ENCODE assay signal across 16 cellular contexts in the genomic region with DNA sequence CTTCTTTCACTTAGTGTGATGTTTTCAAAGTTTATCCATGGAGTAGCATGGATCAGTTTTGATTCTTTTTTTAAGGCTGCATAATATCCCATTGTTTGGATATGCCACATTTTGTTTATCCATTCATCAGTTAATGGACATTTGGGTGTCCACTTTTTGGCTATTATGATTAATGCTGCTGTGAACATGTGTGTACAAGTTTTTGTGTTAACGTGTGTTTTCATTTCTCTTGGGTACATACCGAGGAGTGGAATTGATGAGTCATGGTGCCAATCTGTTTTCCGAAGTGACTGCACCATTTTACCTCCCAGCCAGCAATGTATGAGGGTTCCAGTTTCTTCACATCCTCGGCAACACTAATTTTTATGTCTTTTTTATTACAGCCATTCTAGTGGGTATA.
"Had no signal": no experiment of that assay in that cellular context is flagged by ENCODE, and none has a peak within 500 bp of the region (broad histone marks: within the 10 kb centered on the region; RNA-seq: fewer than 3 reads in every experiment).

No MANE protein-coding gene starts in this region.

- H3K27me3 ChIP-seq: ascending aorta, esophagus muscularis mucosa, heart left ventricle, right atrium auricular region, tibial artery, vagina had no signal

- H3K4me3 ChIP-seq: ascending aorta, esophagus muscularis mucosa, heart left ventricle, left lung, right atrium auricular region, smooth muscle cell, tibial artery, vagina had no signal

- H2AFZ ChIP-seq: parathyroid adenoma had no signal

- H3K27ac ChIP-seq: ascending aorta, esophagus muscularis mucosa, heart left ventricle, left lung, parathyroid adenoma, right atrium auricular region, tibial artery, vagina had no signal

- H3K4me1 ChIP-seq: parathyroid adenoma had no signal

- H3K4me2 ChIP-seq: smooth muscle cell had no signal

- DNase-seq: activated CD4-positive, alpha-beta T cell treated with anti-CD3 and anti-CD28 coated beads for 1 hour; activated CD4-positive, alpha-beta T cell treated with anti-CD3 and anti-CD28 coated beads, Interleukin-2, amount 50 U/mL, for 48 hours; activated T-cell treated with anti-CD3 and anti-CD28 coated beads, Interleukin-2, amount 50 U/mL, for 48 hours; effector memory CD4-positive, alpha-beta T cell; heart left ventricle; islet precursor cell; left lung; mesenchymal stem cell; T-helper 9 cell; tibial artery had no signal

- H3K79me2 ChIP-seq: parathyroid adenoma had no signal

- H3K9ac ChIP-seq: parathyroid adenoma had no signal

- H3K9me3 ChIP-seq: ascending aorta, esophagus muscularis mucosa, heart left ventricle, left lung, right atrium auricular region, tibial artery, vagina had no signal

- H3K36me3 ChIP-seq: ascending aorta, esophagus muscularis mucosa, heart left ventricle, left lung, right atrium auricular region, tibial artery, vagina had no signal
